ENCODE assay signal across 8 cellular contexts in the genomic region with DNA sequence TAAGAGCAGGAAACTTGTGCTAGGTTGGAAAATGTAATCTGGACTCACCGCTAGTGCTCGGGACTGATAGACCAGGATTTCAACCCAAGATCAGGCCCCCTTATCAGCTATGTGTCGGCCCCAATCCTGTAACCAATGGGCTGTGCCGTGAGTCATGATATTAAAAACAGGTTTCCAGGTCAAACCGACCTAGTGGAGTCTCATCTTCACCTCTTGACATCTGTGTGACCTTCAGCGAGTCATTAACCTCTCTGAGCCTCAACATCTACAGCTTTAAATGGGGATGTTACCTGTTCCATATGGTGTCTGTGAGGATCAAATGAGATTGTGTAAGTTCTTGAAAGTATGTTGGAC. TPM values are rescaled to one million over a fixed set of nuclear protein-coding genes. Genes with fewer than 3 reads are reported as not detected.
DNase-seq lines count a peak whose midpoint lies in the region; ATAC-seq and TF ChIP-seq lines count a peak whose summit lies in the region.

No MANE protein-coding gene starts in this region.

- WGBS in GM23248 (ENCODE audit: low coverage in 1 of 2, low lambda C conversion rate in 2 of 2, missing lambda C conversion rate in 2 of 2), 2 experiments, result 1 to 2% methylated on average over 6 of the region's 6 CpGs

- CTCF ChIA-PET in T-cell (lab: Charles Lee), result interaction anchor here in 1 of 2 donors (1.3 kb wide), 1 partner anchor 82 kb away, joined by 5 read pairs; no protein-coding TSS in a partner anchor

- in situ Hi-C loops in GM23248 (cut with MboI), result loop anchor here (10.0 kb wide), 1 partner anchor 223 kb away; no protein-coding TSS in a partner anchor

- H3K27ac Mint-ChIP-seq in CD14-positive monocyte, result peak overlapping the region; percentile 81 to 98 (median 90)
- peak overlapping the region; percentile 90 for H3K27ac Mint-ChIP-seq in T-cell

- H3K9ac ChIP-seq in GM23248, result peak overlapping the region; percentile 100

- DNase-seq in CD14-positive monocyte (ENCODE audit: low spot score), result no peak
- peak; percentile 71 for DNase-seq in GM23248
- DNase-seq in T-cell, result no peak
- DNase-seq in foreskin fibroblast, result peak; percentile 39 to 63
- peak; percentile 3 for DNase-seq in retinal pigment epithelial cell (ENCODE audit: low read depth)
- DNase-seq in stimulated activated naive CD4-positive, alpha-beta T cell (lab: John Stamatoyannopoulos, UW), result no peak
- no peak for DNase-seq in posterior cingulate gyrus
- no peak for DNase-seq in cerebellum (ENCODE audit: low spot score)

- H2AFZ ChIP-seq in GM23248, result peak overlapping the region; percentile 54

- H3K4me2 ChIP-seq in GM23248 (ENCODE audit: unreplicated experiment), result peak overlapping the region; percentile 95

- no peak for TF ChIP-seq CTCF in CD14-positive monocyte (IDR thresholded peaks at IDR 0.05)
- TF ChIP-seq CTCF in foreskin fibroblast (IDR thresholded peaks at IDR 0.05; ENCODE audit: low read depth, low read length), result no peak
- no peak for TF ChIP-seq CTCF in retinal pigment epithelial cell (conservative IDR thresholded peaks at IDR 0.05; ENCODE audit: low read depth, low read length)

- H3F3A ChIP-seq in GM23248 (ENCODE audit: insufficient read depth), result no peaks in the 10 kb centered on the region; the same call in none of the 2 replicates

- H3K36me3 Mint-ChIP-seq in CD14-positive monocyte (peaks cover 22 to 30% of the 10 kb centered on the region in 2 donors), T-cell (peaks cover 14% of the 10 kb centered on the region)

- POLR2A ChIA-PET in T-cell (lab: Charles Lee), result interaction anchor here in 1 of 2 donors (0.6 kb wide), 1 partner anchor 71 kb away, joined by 3 read pairs; the partner anchor contains the start of gene CARHSP1

- H3K4me3 ChIP-seq in GM23248, result peak overlapping the region; percentile 97
- H3K4me3 ChIP-seq in foreskin fibroblast (ENCODE audit: low read depth in 1 of 2, low read length in 2 of 2), result peak overlapping the region; percentile 78 to 98
- H3K4me3 ChIP-seq in retinal pigment epithelial cell (ENCODE audit: low read length), result peak overlapping the region; percentile 96

- peaks cover 31% of the 10 kb centered on the region for H3K4me1 Mint-ChIP-seq in CD14-positive monocyte
- H3K4me1 Mint-ChIP-seq in T-cell, result peaks cover 44 to 50% (median 45%) of the 10 kb centered on the region in 3 donors

- peaks cover 22% of the 10 kb centered on the region for H3K36me3 ChIP-seq in GM23248 (ENCODE audit: low read depth)

- peaks cover 0 to under 1% (median 0%) of the 10 kb centered on the region in 3 donors for H3K27me3 Mint-ChIP-seq in CD14-positive monocyte (ENCODE audit: low read depth in 3 of 3)
- no peaks in the 10 kb centered on the region for H3K27me3 Mint-ChIP-seq in T-cell

- H3K4me1 ChIP-seq in GM23248 (ENCODE audit: insufficient read depth), result peaks cover 29% of the 10 kb centered on the region

- intact Hi-C loops in CD14-positive monocyte (cut with micrococcal nuclease) (loop anchor here in 1 of 2 donors (5.0 to 10.0 kb wide), 3 partner anchors 69 to 166 kb away; partner anchors contain the start of genes ABAT and CARHSP1), posterior cingulate gyrus (cut with DNase I) (loop anchor here (5.0 kb wide), 3 partner anchors 64 to 126 kb away; partner anchors contain the start of genes ABAT and LITAFD)

- peak overlapping the region; percentile 96 to 98 for H3K4me3 Mint-ChIP-seq in CD14-positive monocyte
- H3K4me3 Mint-ChIP-seq in T-cell, result peak overlapping the region; percentile 93 to 95 (median 94)

- H3K27me3 ChIP-seq in GM23248 (replicated peaks; ENCODE audit: insufficient read depth), result no peaks in the 10 kb centered on the region

- ATAC-seq in T-cell (replicated peaks in 1 of 4), result no peak

- no peaks in the 10 kb centered on the region; the same call in 1 of the 2 replicates for H4K20me1 ChIP-seq in GM23248 (ENCODE audit: insufficient read depth)

- peak overlapping the region; percentile 98 for H3K27ac ChIP-seq in GM23248

- H3K9me3 ChIP-seq in GM23248 (ENCODE audit: low read depth), result no peaks in the 10 kb centered on the region

- H3K9me3 Mint-ChIP-seq in CD14-positive monocyte (no peaks in the 10 kb centered on the region), T-cell (no peaks in the 10 kb centered on the region)

- H3K9me2 ChIP-seq in GM23248 (ENCODE audit: insufficient read depth), result no peaks in the 10 kb centered on the region

- peaks cover 90% of the 10 kb centered on the region for H3K79me2 ChIP-seq in GM23248 (ENCODE audit: insufficient read depth)

RNA-seq across cellular contexts. Expression of gene PMM2, which starts 0.5 kb away (rescaled TPM):
- polyA plus RNA-seq in CD14-positive monocyte (10 to 100 TPM; 17.8 to 22.9 TPM), GM23248 (2016; fragmentation: Nextera tagmentation; extraction: Ambion mirVana) (45.7 and 46.4 TPM in 2 replicates)
- total RNA-seq in GM23248 (2014; rRNA removed; shearing (Covaris generic)), result 39.6 and 61.6 TPM in 2 replicates
- total RNA-seq in T-cell (10 to 100 TPM; 33.8 to 46.6 (median 43.7) TPM), cerebellum (14.3 TPM)

RNA-seq across cellular contexts. Expression of gene TMEM186, which starts 0.7 kb away (rescaled TPM):
- polyA plus RNA-seq in CD14-positive monocyte (1 to 10 TPM; 4.4 to 4.5 TPM), GM23248 (2016; fragmentation: Nextera tagmentation; extraction: Ambion mirVana) (10.8 and 12.1 TPM in 2 replicates)
- total RNA-seq in GM23248 (2014; rRNA removed; shearing (Covaris generic)), result 2.0 and 4.9 TPM in 2 replicates
- total RNA-seq in T-cell (10 to 100 TPM in 3 of 5 donors, 1 to 10 TPM in 2; 4.1 to 14.5 (median 12.7) TPM), cerebellum (5.5 TPM)

Comparison
In these comparisons a context has a peak if more than half of its experiments do, and no peak if none do; other contexts are left out.
1. DNase-seq: peak in GM23248 (single experiment), foreskin fibroblast (2 of 2) and retinal pigment epithelial cell (single experiment); none in CD14-positive monocyte (single experiment), T-cell (0 of 34), stimulated activated naive CD4-positive, alpha-beta T cell (0 of 6), posterior cingulate gyrus (0 of 10) and cerebellum (single experiment).
2. Peak in every context shown above with its lines, with median percentiles within 50 percentile points of each other: H3K4me3 ChIP-seq.